ENCODE assay signal across 11 cellular contexts in the genomic region with DNA sequence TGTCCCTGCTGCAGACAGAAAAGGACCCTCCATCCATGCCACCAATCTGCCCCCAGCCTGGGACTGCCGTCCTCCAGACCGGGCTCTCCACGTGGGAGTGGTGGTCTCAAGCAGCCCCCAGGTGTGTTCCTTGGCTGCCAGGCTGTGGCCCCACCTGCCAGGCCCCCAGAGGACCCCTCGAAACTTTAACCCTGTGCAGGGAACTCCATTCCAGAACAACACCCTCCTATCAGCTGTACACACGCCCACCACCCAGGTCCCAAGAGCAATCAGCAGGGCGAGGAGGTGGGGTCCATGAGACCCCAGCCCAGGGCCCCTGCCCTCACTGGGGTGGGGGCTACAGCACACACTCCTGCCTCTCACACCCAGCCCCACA. TPM values are rescaled to one million over a fixed set of nuclear protein-coding genes. Genes with fewer than 3 reads are reported as not detected.
A peak's percentile ranks its signal among the peaks of the same experiment; 100 is the strongest.
DNase-seq lines count a peak whose midpoint lies in the region; ATAC-seq and TF ChIP-seq lines count a peak whose summit lies in the region.
"Had no signal": no experiment of that assay in that cellular context is flagged by ENCODE, and none has a peak within 500 bp of the region (broad histone marks: within the 10 kb centered on the region; RNA-seq: fewer than 3 reads in every experiment).

No MANE protein-coding gene starts in this region.

- H3K4me1 ChIP-seq in A673 (ENCODE audit: insufficient read depth, low read length, poor library complexity, severe bottlenecking) (peaks cover 4% of the 10 kb centered on the region), DOHH2 (ENCODE audit: control insufficient read depth, low read length) (peaks cover 20% of the 10 kb centered on the region), iPS-20b (ENCODE audit: insufficient read depth, low read length) (no peaks in the 10 kb centered on the region)

- no peak overlapping the region; the same call in 1 of the 2 replicates for H3K9ac ChIP-seq in iPS-20b (ENCODE audit: low read depth, low read length)

- peaks cover 7% of the 10 kb centered on the region; the same call in 1 of the 2 replicates for H3F3A ChIP-seq in DOHH2 (ENCODE audit: control insufficient read depth, insufficient read depth)

- no peaks in the 10 kb centered on the region for H4K20me1 ChIP-seq in DOHH2 (ENCODE audit: control insufficient read depth, insufficient read depth, low read depth, low read length)

- CTCF ChIA-PET in A673 (lab: Charles Lee) = no interaction called here
- CTCF ChIA-PET in activated B cell treated with CpG ODN at 0.5 μM for 24 hours (lab: Charles Lee) = no interaction called here

- peaks cover 9% of the 10 kb centered on the region for H3K36me3 Mint-ChIP-seq in activated B cell treated with CpG ODN at 0.5 μM for 24 hours (ENCODE audit: low read depth)

- BruUV-seq in A673 (replicated peaks; lab: Mats Ljungman, UMichigan) = no TSS peak

- H3K4me1 Mint-ChIP-seq in activated B cell treated with CpG ODN at 0.5 μM for 24 hours = peaks cover 22% of the 10 kb centered on the region

- H3K9me3 Mint-ChIP-seq in activated B cell treated with CpG ODN at 0.5 μM for 24 hours = no peaks in the 10 kb centered on the region

- peaks cover 15% of the 10 kb centered on the region for H3K79me2 ChIP-seq in DOHH2 (ENCODE audit: control insufficient read depth, low read length)

- no peak for DNase-seq in A673 (ENCODE audit: low spot score)
- no peak for DNase-seq in activated B cell treated with CpG ODN at 0.5 μM for 24 hours
- no peak for DNase-seq in SIG-M5 treated with dmso at 0.1 percent for 504 hours (lab: John Stamatoyannopoulos, UW; ENCODE audit: unreplicated experiment)
- DNase-seq in HUDEP-2 (lab: John Stamatoyannopoulos, UW; ENCODE audit: unreplicated experiment in 76 of 76) = no peak
- no peak for DNase-seq in NCI-H2171 treated with DMSO at 0.1 percent for 48 hours (lab: John Stamatoyannopoulos, UW)
- DNase-seq: activated gamma-delta T cell, occipital lobe, transverse colon had no signal

- peaks cover 5% of the 10 kb centered on the region for H3K27me3 Mint-ChIP-seq in activated B cell treated with CpG ODN at 0.5 μM for 24 hours

- no peaks in the 10 kb centered on the region for H3K27me3 ChIP-seq in A673 (replicated peaks; ENCODE audit: insufficient read depth, low read depth, low read length, poor library complexity)
- H3K27me3 ChIP-seq in DOHH2 (ENCODE audit: control insufficient read depth, low read length) = no peaks in the 10 kb centered on the region
- peaks cover 8% of the 10 kb centered on the region; the same call in 1 of the 2 replicates for H3K27me3 ChIP-seq in iPS-20b (ENCODE audit: insufficient read depth, low read length)

- H3K27ac Mint-ChIP-seq in activated B cell treated with CpG ODN at 0.5 μM for 24 hours = no peak overlapping the region

- H3K4me3 Mint-ChIP-seq in activated B cell treated with CpG ODN at 0.5 μM for 24 hours = peak overlapping the region; percentile 53

- TF ChIP-seq CTCF in A673 (conservative IDR thresholded peaks at IDR 0.05; ENCODE audit: low read depth, low read length) = no peak
- no peak for TF ChIP-seq CTCF in DOHH2 (IDR thresholded peaks at IDR 0.05; ENCODE audit: low read depth, low read length, poor library complexity, severe bottlenecking)
- TF ChIP-seq CTCF in activated B cell treated with CpG ODN at 0.5 μM for 24 hours (IDR thresholded peaks at IDR 0.05) = no peak

- POLR2A ChIA-PET in A673 (lab: Charles Lee; ENCODE audit: low non-redundant PET) = interaction anchor here (0.7 kb wide), 1 partner anchor 226 kb away, joined by 3 read pairs; no protein-coding TSS in a partner anchor
- POLR2A ChIA-PET in activated B cell treated with CpG ODN at 0.5 μM for 24 hours (lab: Charles Lee) = interaction anchor here (0.5 kb wide), 1 partner anchor 59 kb away, joined by 5 read pairs; no protein-coding TSS in a partner anchor

- ATAC-seq in activated B cell treated with CpG ODN at 0.5 μM for 24 hours (ENCODE audit: low read depth) = no peak
- ATAC-seq in GM21576 (IDR thresholded peaks at IDR 0.05; ENCODE audit: unreplicated experiment) = no peak

- H3K4me3 ChIP-seq in A673 (ENCODE audit: low read depth, low read length, poor library complexity, severe bottlenecking) = peak overlapping the region; percentile 56
- peak overlapping the region; percentile 100 for H3K4me3 ChIP-seq in DOHH2 (ENCODE audit: low read length)
- peak overlapping the region; percentile 38; the same call in 1 of the 2 replicates for H3K4me3 ChIP-seq in iPS-20b (ENCODE audit: low read length)

- H3K36me3 ChIP-seq in A673 (ENCODE audit: insufficient read depth, low read length, poor library complexity, severe bottlenecking) = peaks cover 11% of the 10 kb centered on the region
- peaks cover 27% of the 10 kb centered on the region for H3K36me3 ChIP-seq in DOHH2 (ENCODE audit: control insufficient read depth, low read length)
- H3K36me3 ChIP-seq in iPS-20b (ENCODE audit: insufficient read depth, low read depth, low read length) = peaks cover 7% of the 10 kb centered on the region
- H3K36me3 ChIP-seq: transverse colon had no signal

- peak overlapping the region; percentile 99 for H3K4me2 ChIP-seq in DOHH2 (ENCODE audit: low read length)

- intact Hi-C loops in A673 (cut with micrococcal nuclease; ENCODE audit: unreplicated experiment) (no loop called here), activated B cell treated with CpG ODN at 0.5 μM for 24 hours (cut with micrococcal nuclease) (loop anchor here (5.0 kb wide), 1 partner anchor 162 kb away; the partner anchor contains the start of gene FASN)

- peak overlapping the region; percentile 25 for H3K27ac ChIP-seq in A673 (ENCODE audit: low read depth, low read length, poor library complexity, severe bottlenecking)
- H3K27ac ChIP-seq in DOHH2 (ENCODE audit: low read depth, low read length) = no peak overlapping the region
- no peak overlapping the region for H3K27ac ChIP-seq in iPS-20b (ENCODE audit: low read length)

- no peaks in the 10 kb centered on the region for H3K9me2 ChIP-seq in DOHH2 (replicated peaks; ENCODE audit: control insufficient read depth, low read length)

- H3K9me3 ChIP-seq in A673 (ENCODE audit: low read depth, low read length, poor library complexity, severe bottlenecking) (no peaks in the 10 kb centered on the region), DOHH2 (ENCODE audit: control insufficient read depth, insufficient read depth, low read length) (no peaks in the 10 kb centered on the region), iPS-20b (ENCODE audit: insufficient read depth, low read depth, low read length) (no peaks in the 10 kb centered on the region)
- H3K9me3 ChIP-seq: transverse colon had no signal

RNA-seq across cellular contexts. Expression of gene PYCR1, which starts 1.4 kb away (rescaled TPM):
- total RNA-seq in A673 (2021) (75.5 and 108 TPM in 2 replicates), activated B cell treated with CpG ODN at 0.5 μM for 24 hours (28.5 and 37.2 TPM in 2 replicates)

RNA-seq across cellular contexts. Expression of gene MAFG, which starts 8.2 kb away (rescaled TPM):
- total RNA-seq in A673 (2021) = 46.7 and 49.7 TPM in 2 replicates
- total RNA-seq in activated B cell treated with CpG ODN at 0.5 μM for 24 hours = 27.9 and 30.7 TPM in 2 replicates

RNA-seq across cellular contexts. Expression of gene MYADML2, which starts 11.3 kb away (rescaled TPM):
- total RNA-seq in A673 (2021) = not detected in 2 replicates
- total RNA-seq in activated B cell treated with CpG ODN at 0.5 μM for 24 hours = not detected in 2 replicates
- total RNA-seq: transverse colon had no signal

RNA-seq across cellular contexts. Expression of gene SIRT7, which starts 17.7 kb away (rescaled TPM):
- total RNA-seq in A673 (2021) = 34.8 and 36.6 TPM in 2 replicates
- 57.6 and 66.4 TPM in 2 replicates for total RNA-seq in activated B cell treated with CpG ODN at 0.5 μM for 24 hours

RNA-seq across cellular contexts. Expression of gene PCYT2, which starts 24.5 kb away (rescaled TPM):
- total RNA-seq in A673 (2021) (55.4 and 58.3 TPM in 2 replicates), activated B cell treated with CpG ODN at 0.5 μM for 24 hours (40.3 and 44.1 TPM in 2 replicates)

Comparison
In these comparisons a context has a peak if more than half of its experiments do, and no peak if none do; other contexts are left out.
1. H3K4me3 ChIP-seq: peak in every context shown above with its lines; median percentile 100 in DOHH2; 56 in A673; 38 in iPS-20b.